In genomic region chr14:23056257-23056955, GRCh38 we compare ENCODE assay signal across 1 cellular context.
TF ChIP-seq lines count a peak whose summit lies in the region.

No MANE protein-coding gene starts in this region.

TF ChIP-seq in IMR-90, 13 proteins besides CTCF, POLR2A, EP300 and RAD21 (continued from another document):
- TF ChIP-seq MXI1 (IDR thresholded peaks at IDR 0.05; ENCODE audit: borderline replicate concordance, low read depth, low read length) = 0 out of 2 replicates have a peak, but pooled peaks have one; percentile 31
